Comparison of ENCODE assay signal across 8 cellular contexts in genomic region chr17:30599424-30600061, GRCh38.
DNase-seq lines count a peak whose midpoint lies in the region; ATAC-seq and TF ChIP-seq lines count a peak whose summit lies in the region.

No MANE protein-coding gene starts in this region.

- H2AFZ ChIP-seq in SU-DHL-6 (ENCODE audit: low read depth, low read length, severe bottlenecking), result peak overlapping the region; percentile 88

- H4K20me1 ChIP-seq in SU-DHL-6 (ENCODE audit: low read depth, low read length), result peaks cover 4% of the 10 kb centered on the region; the same call in 1 of the 2 replicates

- H3K27me3 Mint-ChIP-seq in stimulated activated memory B cell treated with anti-CD40 and anti-IgM and Interleukin-4, amounts not matched to agents 10 μg/mL and 1 μg/mL and 100 μg/mL, for 72 hours, result no peaks in the 10 kb centered on the region

- H3K36me3 Mint-ChIP-seq in stimulated activated memory B cell treated with anti-CD40 and anti-IgM and Interleukin-4, amounts not matched to agents 10 μg/mL and 1 μg/mL and 100 μg/mL, for 72 hours, result peaks cover 4% of the 10 kb centered on the region

- H3K36me3 ChIP-seq in SU-DHL-6 (ENCODE audit: low read length), result no peaks in the 10 kb centered on the region

- peak; percentile 0 for ATAC-seq in stimulated activated memory B cell treated with anti-CD40 and anti-IgM and Interleukin-4, amounts not matched to agents 10 μg/mL and 1 μg/mL and 100 μg/mL, for 72 hours
- no peak for ATAC-seq in HG02642 (IDR thresholded peaks at IDR 0.05; ENCODE audit: poor library complexity, unreplicated experiment)
- ATAC-seq in GM18519 (IDR thresholded peaks at IDR 0.05; ENCODE audit: low FRiP score, unreplicated experiment), result no peak

- H3K4me3 ChIP-seq in SU-DHL-6 (ENCODE audit: insufficient read depth, low read length, poor library complexity, severe bottlenecking), result peak overlapping the region; percentile 99

- H3K4me1 Mint-ChIP-seq in stimulated activated memory B cell treated with anti-CD40 and anti-IgM and Interleukin-4, amounts not matched to agents 10 μg/mL and 1 μg/mL and 100 μg/mL, for 72 hours, result peaks cover 23% of the 10 kb centered on the region

- peaks cover 5% of the 10 kb centered on the region for H3K9me3 Mint-ChIP-seq in stimulated activated memory B cell treated with anti-CD40 and anti-IgM and Interleukin-4, amounts not matched to agents 10 μg/mL and 1 μg/mL and 100 μg/mL, for 72 hours

- DNase-seq in NCI-H146 (lab: John Stamatoyannopoulos, UW) (peak; percentile 82), NCI-H146 treated with DMSO at 0.1 percent for 48 hours (lab: John Stamatoyannopoulos, UW; ENCODE audit: unreplicated experiment) (no peak), iPS DF 19.7 (ENCODE audit: low read depth, low spot score) (peak; percentile 61), H4 (ENCODE audit: low spot score) (no peak)

- peaks cover 16% of the 10 kb centered on the region for H3F3A ChIP-seq in SU-DHL-6 (ENCODE audit: insufficient read depth)

- no peak for TF ChIP-seq CTCF in SU-DHL-6 (IDR thresholded peaks at IDR 0.05; ENCODE audit: insufficient read depth, low read length, poor library complexity, severe bottlenecking)

- no peaks in the 10 kb centered on the region for H3K9me3 ChIP-seq in SU-DHL-6 (ENCODE audit: insufficient read depth, low read length)

- H3K27me3 ChIP-seq in SU-DHL-6 (ENCODE audit: low read length), result no peaks in the 10 kb centered on the region

- peak overlapping the region; percentile 90 for H3K9ac ChIP-seq in SU-DHL-6 (ENCODE audit: low read length)

- H3K27ac Mint-ChIP-seq in stimulated activated memory B cell treated with anti-CD40 and anti-IgM and Interleukin-4, amounts not matched to agents 10 μg/mL and 1 μg/mL and 100 μg/mL, for 72 hours, result peak overlapping the region; percentile 90

- peak overlapping the region; percentile 73 for H3K4me2 ChIP-seq in SU-DHL-6 (ENCODE audit: low read depth, low read length, poor library complexity, severe bottlenecking)

- H3K79me2 ChIP-seq in SU-DHL-6 (ENCODE audit: insufficient read depth, low read length), result peaks cover 24% of the 10 kb centered on the region

- peak overlapping the region; percentile 92 for H3K27ac ChIP-seq in SU-DHL-6 (ENCODE audit: low read depth, low read length)

- peak overlapping the region; percentile 94 for H3K4me3 Mint-ChIP-seq in stimulated activated memory B cell treated with anti-CD40 and anti-IgM and Interleukin-4, amounts not matched to agents 10 μg/mL and 1 μg/mL and 100 μg/mL, for 72 hours

- no peaks in the 10 kb centered on the region for H3K9me2 ChIP-seq in SU-DHL-6 (replicated peaks; ENCODE audit: insufficient read depth, low read length)

Comparison
In these comparisons a context has a peak if more than half of its experiments do, and no peak if none do; other contexts are left out.
1. DNase-seq: peak in NCI-H146 (single experiment) and iPS DF 19.7 (single experiment); none in NCI-H146 treated with DMSO at 0.1 percent for 48 hours (single experiment) and H4 (single experiment).